23 cellular contexts compared by ENCODE assay signal in genomic region chr10:13334556-13334955, GRCh38.
"Had no signal": no experiment of that assay in that cellular context is flagged by ENCODE, and none has a peak within 500 bp of the region (broad histone marks: within the 10 kb centered on the region; RNA-seq: fewer than 3 reads in every experiment).

No MANE protein-coding gene starts in this region.

- H3K9me3 ChIP-seq: colonic mucosa, esophagus squamous epithelium, lower lobe of right lung, neutrophil, pancreas, right atrium auricular region, sigmoid colon, stomach, thyroid gland had no signal

- H3K36me3 ChIP-seq: colonic mucosa had no signal

- DNase-seq: colonic mucosa; effector CD8-positive, alpha-beta T cell; erythroblast; esophagus squamous epithelium; foreskin melanocyte; glutamatergic neuron; hypothalamus; left ventricle myocardium superior; lower lobe of right lung; naive thymus-derived CD8-positive, alpha-beta T cell; pancreas; sigmoid colon; stimulated activated CD4-positive, alpha-beta T cell treated with anti-CD3 and anti-CD28 coated beads, Interleukin-2, amount 100 ng/mL, for 24 hours; stimulated activated CD4-positive, alpha-beta T cell treated with anti-CD3 and anti-CD28 coated beads, Interleukin-4, amount 100 ng/mL, for 24 hours; stimulated activated naive CD4-positive, alpha-beta T cell treated with Interleukin-2 at 50 U/mL for 16 hours; stomach; thyroid gland had no signal

- H3K4me3 ChIP-seq: colonic mucosa, esophagus squamous epithelium, lower lobe of right lung, pancreas, right atrium auricular region, sigmoid colon, stomach, thyroid gland had no signal

- H3K4me1 ChIP-seq: pancreas, thyroid gland had no signal

- H3K27ac ChIP-seq: colonic mucosa, esophagus squamous epithelium, lower lobe of right lung, neutrophil, pancreas, right atrium auricular region, sigmoid colon, stomach, thyroid gland had no signal

- ATAC-seq: left ventricle myocardium superior; lower lobe of right lung; naive thymus-derived CD8-positive, alpha-beta T cell; pancreas; stimulated activated effector memory CD8-positive, alpha-beta T cell treated with anti-CD3 and anti-CD28 coated beads, Interleukin-12 subunit alpha, Interleukin-12 subunit beta, amount 100 ng/mL, for 72 hours had no signal

- H3K9me3 Mint-ChIP-seq: dendritic cell treated with granulocyte-macrophage colony-stimulating factor and Interleukin-4, amounts not matched to agents 40 ng/mL and 50 ng/mL, for 4 days; naive thymus-derived CD8-positive, alpha-beta T cell; stimulated activated effector memory CD8-positive, alpha-beta T cell treated with anti-CD3 and anti-CD28 coated beads, Interleukin-12 subunit alpha, Interleukin-12 subunit beta, amount 100 ng/mL, for 72 hours; type B pancreatic cell had no signal

- H3K4me3 Mint-ChIP-seq: dendritic cell treated with granulocyte-macrophage colony-stimulating factor and Interleukin-4, amounts not matched to agents 40 ng/mL and 50 ng/mL, for 4 days; naive thymus-derived CD8-positive, alpha-beta T cell; stimulated activated effector memory CD8-positive, alpha-beta T cell treated with anti-CD3 and anti-CD28 coated beads, Interleukin-12 subunit alpha, Interleukin-12 subunit beta, amount 100 ng/mL, for 72 hours; type B pancreatic cell had no signal

- H3K27me3 Mint-ChIP-seq: dendritic cell treated with granulocyte-macrophage colony-stimulating factor and Interleukin-4, amounts not matched to agents 40 ng/mL and 50 ng/mL, for 4 days; naive thymus-derived CD8-positive, alpha-beta T cell; progenitor cell of endocrine pancreas; type B pancreatic cell had no signal

- H3K27ac Mint-ChIP-seq: dendritic cell treated with granulocyte-macrophage colony-stimulating factor and Interleukin-4, amounts not matched to agents 40 ng/mL and 50 ng/mL, for 4 days; progenitor cell of endocrine pancreas; stimulated activated effector memory CD8-positive, alpha-beta T cell treated with anti-CD3 and anti-CD28 coated beads, Interleukin-12 subunit alpha, Interleukin-12 subunit beta, amount 100 ng/mL, for 72 hours; type B pancreatic cell had no signal

- H3K27me3 ChIP-seq: colonic mucosa, esophagus squamous epithelium, neutrophil, pancreas, right atrium auricular region, sigmoid colon, stomach, thyroid gland had no signal
